Comparison of ENCODE assay signal across 12 cellular contexts in genomic region chr17:10879110-10879509, GRCh38. TPM values are rescaled to one million over a fixed set of nuclear protein-coding genes. Genes with fewer than 3 reads are reported as not detected.
DNase-seq lines count a peak whose midpoint lies in the region; ATAC-seq and TF ChIP-seq lines count a peak whose summit lies in the region.
"Had no signal": no experiment of that assay in that cellular context is flagged by ENCODE, and none has a peak within 500 bp of the region (broad histone marks: within the 10 kb centered on the region; RNA-seq: fewer than 3 reads in every experiment).

No MANE protein-coding gene starts in this region.

- CTCF ChIA-PET in SK-N-SH (lab: Yijun Ruan, JAX) = interaction anchor here (0.6 to 6.3 kb wide), 7 partner anchors 12 to 1226 kb away, joined by 3 to 90 read pairs (median 3); no protein-coding TSS in a partner anchor

- H3K4me1 ChIP-seq in SK-N-SH (ENCODE audit: control insufficient read depth in 1 of 2, insufficient read depth in 2 of 2, low read depth in 1 of 2, low read length in 1 of 2) = no peaks in the 10 kb centered on the region
- H3K4me1 ChIP-seq in iPS DF 6.9 (ENCODE audit: control insufficient read depth, insufficient read depth, low read length) = no peaks in the 10 kb centered on the region
- H3K4me1 ChIP-seq: upper lobe of left lung had no signal

- WGBS in SK-N-SH (ENCODE audit: low lambda C conversion rate) = 4% methylated on average over 5 of the region's 5 CpGs
- no CpG with 5 or more reads among the region's 5 CpGs for WGBS in iPS DF 6.9 (ENCODE audit: insufficient coverage, insufficient read length)

- no peak overlapping the region for H2AFZ ChIP-seq in SK-N-SH (ENCODE audit: low read depth)

- no peaks in the 10 kb centered on the region for H3K9me2 ChIP-seq in SK-N-SH

- no peaks in the 10 kb centered on the region for H3K27me3 ChIP-seq in SK-N-SH (ENCODE audit: insufficient read depth)
- H3K27me3 ChIP-seq in iPS DF 6.9 (ENCODE audit: control insufficient read depth, insufficient read depth, low read length) = no peaks in the 10 kb centered on the region
- H3K27me3 ChIP-seq: upper lobe of left lung had no signal

- TF ChIP-seq RAD21 in SK-N-SH (IDR thresholded peaks at IDR 0.05; ENCODE audit: low read length) = peak; percentile 37

- DNase-seq in SK-N-SH = peak; percentile 9
- DNase-seq in SK-MEL-5 (ENCODE audit: low read depth, low spot score) = peak; percentile 68
- DNase-seq in iPS DF 6.9 (ENCODE audit: low read depth, low spot score) = peak; percentile 20
- peak in 36 of 49 donors; percentile 0 to 56 (median 22) for DNase-seq in substantia nigra (lab: John Stamatoyannopoulos, UW)
- DNase-seq in occipital lobe (lab: John Stamatoyannopoulos, UW) = no peak
- no peak for DNase-seq in stimulated activated effector memory CD8-positive, alpha-beta T cell treated with anti-CD3 and anti-CD28 coated beads, Interleukin-12 subunit alpha, Interleukin-12 subunit beta, amount 100 ng/mL, for 72 hours (ENCODE audit: low spot score in 2 of 2)
- DNase-seq: activated effector memory CD4-positive, alpha-beta T cell treated with anti-CD3 and anti-CD28 coated beads, Interleukin-2, amount 50 U/mL, for 16 hours; foreskin fibroblast; upper lobe of left lung had no signal

- no peaks in the 10 kb centered on the region for H3K36me3 Mint-ChIP-seq in stimulated activated effector memory CD8-positive, alpha-beta T cell treated with anti-CD3 and anti-CD28 coated beads, Interleukin-12 subunit alpha, Interleukin-12 subunit beta, amount 100 ng/mL, for 72 hours

- H3K9ac ChIP-seq in SK-N-SH = no peak overlapping the region

- no peak overlapping the region for H3K27ac Mint-ChIP-seq in stimulated activated effector memory CD8-positive, alpha-beta T cell treated with anti-CD3 and anti-CD28 coated beads, Interleukin-12 subunit alpha, Interleukin-12 subunit beta, amount 100 ng/mL, for 72 hours

- H3K4me3 Mint-ChIP-seq in stimulated activated effector memory CD8-positive, alpha-beta T cell treated with anti-CD3 and anti-CD28 coated beads, Interleukin-12 subunit alpha, Interleukin-12 subunit beta, amount 100 ng/mL, for 72 hours = no peak overlapping the region

- no peaks in the 10 kb centered on the region for H3K9me3 Mint-ChIP-seq in stimulated activated effector memory CD8-positive, alpha-beta T cell treated with anti-CD3 and anti-CD28 coated beads, Interleukin-12 subunit alpha, Interleukin-12 subunit beta, amount 100 ng/mL, for 72 hours

- H4K20me1 ChIP-seq in SK-N-SH (ENCODE audit: insufficient read depth) = no peaks in the 10 kb centered on the region

- H3F3A ChIP-seq in SK-N-SH (replicated peaks; ENCODE audit: insufficient read depth) = no peaks in the 10 kb centered on the region

- H3K79me2 ChIP-seq in SK-N-SH (ENCODE audit: insufficient read depth) = no peaks in the 10 kb centered on the region

- in situ Hi-C loops in SK-MEL-5 (cut with HindIII; ENCODE audit: low pct_unique_long_range_greater_than_20kb, low sequenced_read_pairs) = no loop called here

- H3K4me3 ChIP-seq in SK-N-SH (ENCODE audit: low read depth in 2 of 2, low read length in 1 of 2) = peak overlapping the region in 1 of 2 experiments; percentile 48; a peak in 1 of 4 replicates
- H3K4me3 ChIP-seq in iPS DF 6.9 (ENCODE audit: low read length) = no peak overlapping the region
- H3K4me3 ChIP-seq: upper lobe of left lung had no signal

- TF ChIP-seq EP300 in SK-N-SH (IDR thresholded peaks at IDR 0.05; ENCODE audit: borderline replicate concordance in 1 of 2, low read depth in 1 of 2, low read length in 1 of 2) = no peak

- H3K4me1 Mint-ChIP-seq in stimulated activated effector memory CD8-positive, alpha-beta T cell treated with anti-CD3 and anti-CD28 coated beads, Interleukin-12 subunit alpha, Interleukin-12 subunit beta, amount 100 ng/mL, for 72 hours = no peaks in the 10 kb centered on the region

- POLR2A ChIA-PET in SK-N-SH (lab: Yijun Ruan, JAX) = no interaction called here

- no peak for TF ChIP-seq CTCF in SK-N-SH (IDR thresholded peaks at IDR 0.05)

- H3K4me2 ChIP-seq in SK-N-SH = no peak overlapping the region

- no peaks in the 10 kb centered on the region for H3K36me3 ChIP-seq in SK-N-SH (replicated peaks in 1 of 2; ENCODE audit: control insufficient read depth in 1 of 2, insufficient read depth in 2 of 2, low read length in 1 of 2)
- H3K36me3 ChIP-seq in iPS DF 6.9 (ENCODE audit: control insufficient read depth, insufficient read depth, low read length) = no peaks in the 10 kb centered on the region
- H3K36me3 ChIP-seq: upper lobe of left lung had no signal

- H3K9me3 ChIP-seq in SK-N-SH (no peaks in the 10 kb centered on the region), iPS DF 6.9 (ENCODE audit: control insufficient read depth, insufficient read depth, low read length) (no peaks in the 10 kb centered on the region)
- H3K9me3 ChIP-seq: upper lobe of left lung had no signal

- ATAC-seq in SK-N-SH treated with all-trans-retinoic acid at 6 μM for 48 hours = no peak
- no peak for ATAC-seq in stimulated activated effector memory CD8-positive, alpha-beta T cell treated with anti-CD3 and anti-CD28 coated beads, Interleukin-12 subunit alpha, Interleukin-12 subunit beta, amount 100 ng/mL, for 72 hours
- no peak for ATAC-seq in HG02642 (IDR thresholded peaks at IDR 0.05; ENCODE audit: poor library complexity, unreplicated experiment)

- no peak overlapping the region for H3K27ac ChIP-seq in SK-N-SH (ENCODE audit: low read depth in 2 of 2, low read length in 1 of 2)
- H3K27ac ChIP-seq in iPS DF 6.9 (ENCODE audit: low read length) = no peak overlapping the region
- no peak overlapping the region for H3K27ac ChIP-seq in substantia nigra (ENCODE audit: low read depth, low read length, poor library complexity, severe bottlenecking)
- H3K27ac ChIP-seq: upper lobe of left lung had no signal

TF ChIP-seq in SK-N-SH, 30 proteins besides CTCF, POLR2A, EP300 and RAD21 (continues in another document):
- TF ChIP-seq REST (IDR thresholded peaks at IDR 0.05; ENCODE audit: low read depth, low read length) (no peak), SIN3A (IDR thresholded peaks at IDR 0.05; ENCODE audit: borderline replicate concordance, low read depth, low read length) (no peak), NRF1 (IDR thresholded peaks at IDR 0.05; ENCODE audit: low read depth, low read length) (no peak), ELF1 (IDR thresholded peaks at IDR 0.05) (no peak)

TF ChIP-seq in SK-N-SH treated with all-trans-retinoic acid at 6 μM for 48 hours, 23 proteins besides CTCF, POLR2A, EP300 and RAD21 (continues in another document):
- TF ChIP-seq SNAI2 (CRISPR knock-in tag; IDR thresholded peaks at IDR 0.05) = no peak
- no peak for TF ChIP-seq PPARA (CRISPR knock-in tag; IDR thresholded peaks at IDR 0.05; ENCODE audit: borderline replicate concordance)
- no peak for TF ChIP-seq ESRRG (CRISPR knock-in tag; IDR thresholded peaks at IDR 0.05)
- TF ChIP-seq ZFP3 (CRISPR knock-in tag; IDR thresholded peaks at IDR 0.05) = no peak
- no peak for TF ChIP-seq ISL1 (CRISPR knock-in tag; IDR thresholded peaks at IDR 0.05)
- TF ChIP-seq BACH2 (CRISPR knock-in tag; IDR thresholded peaks at IDR 0.05; ENCODE audit: borderline replicate concordance) = no peak
- no peak for TF ChIP-seq RARB (CRISPR knock-in tag; IDR thresholded peaks at IDR 0.05)
- no peak for TF ChIP-seq ZNF565 (CRISPR knock-in tag; conservative IDR thresholded peaks at IDR 0.05; ENCODE audit: low read depth)
- TF ChIP-seq ZNF8 (CRISPR knock-in tag; IDR thresholded peaks at IDR 0.05) = no peak
- no peak for TF ChIP-seq CSRNP3 (CRISPR knock-in tag; IDR thresholded peaks at IDR 0.05)
- TF ChIP-seq ARNTL (CRISPR knock-in tag; IDR thresholded peaks at IDR 0.05; ENCODE audit: borderline replicate concordance, low read depth) = no peak
- TF ChIP-seq POU6F1 (CRISPR knock-in tag; IDR thresholded peaks at IDR 0.05; ENCODE audit: borderline replicate concordance, low read depth) = no peak
- TF ChIP-seq TOX (CRISPR knock-in tag; IDR thresholded peaks at IDR 0.05; ENCODE audit: borderline replicate concordance) = no peak
- no peak for TF ChIP-seq CSDC2 (CRISPR knock-in tag; IDR thresholded peaks at IDR 0.05)
- no peak for TF ChIP-seq ZNF70 (CRISPR knock-in tag; IDR thresholded peaks at IDR 0.05)

RNA-seq across cellular contexts. Expression of gene PIRT, which starts 41.2 kb away (rescaled TPM):
- polyA plus RNA-seq in SK-N-SH (2012; rRNA removed) = not detected in 2 replicates
- polyA plus RNA-seq in SK-N-SH (2012; cell fraction: cytosol; rRNA removed) = not detected in 2 replicates
- polyA plus RNA-seq in SK-N-SH (2012; cell fraction: nucleus; rRNA removed) = not detected in 2 replicates
- total RNA-seq in SK-MEL-5 (2014; rRNA removed; shearing (Covaris generic)) = not detected in 2 replicates
- polyA plus RNA-seq in SK-MEL-5 (2015; cell fraction: cytosol; rRNA removed) = not detected in 2 replicates
- not detected in 2 replicates for polyA plus RNA-seq in SK-MEL-5 (2015; cell fraction: nucleus; rRNA removed)
- total RNA-seq in occipital lobe = 0.94 TPM
- total RNA-seq: upper lobe of left lung had no signal
- polyA plus RNA-seq: AG04450 had no signal

Comparison
In these comparisons a context has a peak if more than half of its experiments do, and no peak if none do; other contexts are left out.
1. DNase-seq: peak in SK-N-SH (single experiment), SK-MEL-5 (single experiment), iPS DF 6.9 (single experiment) and substantia nigra (36 of 49); none in occipital lobe (single experiment) and stimulated activated effector memory CD8-positive, alpha-beta T cell treated with anti-CD3 and anti-CD28 coated beads, Interleukin-12 subunit alpha, Interleukin-12 subunit beta, amount 100 ng/mL, for 72 hours (0 of 2).